8 cellular contexts compared by ENCODE assay signal in genomic region chr17:1713878-1714487, GRCh38. TPM values are rescaled to one million over a fixed set of nuclear protein-coding genes. Genes with fewer than 3 reads are reported as not detected.
A peak's percentile ranks its signal among the peaks of the same experiment; 100 is the strongest.
DNase-seq lines count a peak whose midpoint lies in the region; ATAC-seq and TF ChIP-seq lines count a peak whose summit lies in the region.

No MANE protein-coding gene starts in this region.

- H3K4me3 ChIP-seq in cardiac muscle cell, result peak overlapping the region; percentile 93
- H3K4me3 ChIP-seq in OCI-LY3 (ENCODE audit: low read length), result no peak overlapping the region
- peak overlapping the region in 56 of 59 donors; percentile 51 to 100 (median 93) for H3K4me3 ChIP-seq in dorsolateral prefrontal cortex

- no peak overlapping the region for H3K9ac ChIP-seq in OCI-LY3 (ENCODE audit: low read length)

- peaks cover 16 to 51% (median 41%) of the 10 kb centered on the region in 4 donors for H3K4me1 Mint-ChIP-seq in naive thymus-derived CD8-positive, alpha-beta T cell

- H3K27me3 Mint-ChIP-seq in naive thymus-derived CD8-positive, alpha-beta T cell, result peaks cover 0 to 16% (median 14%) of the 10 kb centered on the region in 5 donors

- H3K4me2 ChIP-seq in OCI-LY3 (ENCODE audit: low read length), result no peak overlapping the region

- peak overlapping the region; percentile 16 to 76 (median 59) for H3K4me3 Mint-ChIP-seq in naive thymus-derived CD8-positive, alpha-beta T cell

- H4K20me1 ChIP-seq in OCI-LY3 (ENCODE audit: insufficient read depth, low read length), result no peaks in the 10 kb centered on the region

- POLR2A ChIA-PET in naive thymus-derived CD8-positive, alpha-beta T cell (lab: Charles Lee), result interaction anchor here (0.6 to 2.5 kb wide), 5 partner anchors 10 to 96 kb away, joined by 3 to 11 read pairs (median 3); no protein-coding TSS in a partner anchor

- H3K9me3 Mint-ChIP-seq in naive thymus-derived CD8-positive, alpha-beta T cell, result no peaks in the 10 kb centered on the region

- peak overlapping the region in 5 of 10 donors; percentile 22 to 67 (median 47) for H3K27ac Mint-ChIP-seq in naive thymus-derived CD8-positive, alpha-beta T cell

- H3K4me1 ChIP-seq in cardiac muscle cell (ENCODE audit: low read depth) (peaks cover 10% of the 10 kb centered on the region), OCI-LY3 (ENCODE audit: low read length) (peaks cover 7% of the 10 kb centered on the region)

- H3K36me3 ChIP-seq in cardiac muscle cell (no peaks in the 10 kb centered on the region), OCI-LY3 (replicated peaks; ENCODE audit: low read depth, low read length) (no peaks in the 10 kb centered on the region)

- peak overlapping the region; percentile 97 for H3K27ac ChIP-seq in cardiac muscle cell
- no peak overlapping the region for H3K27ac ChIP-seq in OCI-LY3 (ENCODE audit: low read length)
- H3K27ac ChIP-seq in dorsolateral prefrontal cortex, result peak overlapping the region in 51 of 59 donors; percentile 22 to 100 (median 94)

- intact Hi-C loops in left cardiac atrium (cut with DNase I) (loop anchor here in 1 of 2 donors (5.0 kb wide), 1 partner anchor 42 kb away; no protein-coding TSS in a partner anchor), dorsolateral prefrontal cortex (cut with DNase I) (loop anchor here (2.0 to 10.0 kb wide), 3 partner anchors 31 to 149 kb away; partner anchors contain the start of gene PITPNA (in 1 of the 2))

- H3K27me3 ChIP-seq in cardiac muscle cell (no peaks in the 10 kb centered on the region), OCI-LY3 (ENCODE audit: low read depth, low read length) (no peaks in the 10 kb centered on the region), dorsolateral prefrontal cortex (no peaks in the 10 kb centered on the region)

- no peak overlapping the region for H2AFZ ChIP-seq in OCI-LY3 (ENCODE audit: low read depth, low read length)

- H3K9me3 ChIP-seq in cardiac muscle cell (ENCODE audit: low read depth) (no peaks in the 10 kb centered on the region), OCI-LY3 (ENCODE audit: insufficient read depth, low read length) (no peaks in the 10 kb centered on the region)

- TF ChIP-seq CTCF in cardiac muscle cell (IDR thresholded peaks at IDR 0.05; ENCODE audit: low read depth, low read length) (peak; percentile 43), OCI-LY3 (IDR thresholded peaks at IDR 0.05; ENCODE audit: low read depth, low read length) (peak; percentile 36), dorsolateral prefrontal cortex (IDR thresholded peaks at IDR 0.05 in 54 of 56, conservative IDR thresholded peaks at IDR 0.05 in 2 of 56; ENCODE audit: low read depth in 1 of 56, partially characterized antibody in 56 of 56) (peak in 16 of 56 donors; percentile 7 to 38 (median 20))

- no peaks in the 10 kb centered on the region for H3K36me3 Mint-ChIP-seq in naive thymus-derived CD8-positive, alpha-beta T cell

- H3K79me2 ChIP-seq in OCI-LY3 (ENCODE audit: low read length), result no peaks in the 10 kb centered on the region

- ATAC-seq in left cardiac atrium, result no peak
- ATAC-seq in naive thymus-derived CD8-positive, alpha-beta T cell, result no peak

- DNase-seq in cardiac muscle cell (ENCODE audit: low read depth in 1 of 2, low spot score in 1 of 2) (peak; percentile 61 to 70), left cardiac atrium (no peak), dorsolateral prefrontal cortex (peak in 1 of 10 donors; percentile 26), NOMO-1 (lab: John Stamatoyannopoulos, UW; ENCODE audit: unreplicated experiment in 2 of 2) (no peak), MV-4-11 (lab: John Stamatoyannopoulos, UW) (no peak)
- no peak for DNase-seq in naive thymus-derived CD8-positive, alpha-beta T cell
- no peak for DNase-seq in stimulated activated CD8-positive, alpha-beta memory T cell treated with anti-CD3 and anti-CD28 coated beads, Interleukin-4, amount 100 ng/mL, for 48 hours

RNA-seq across cellular contexts. Expression of gene TLCD2, which starts 3.8 kb away (rescaled TPM):
- total RNA-seq in cardiac muscle cell, result 2.1 and 3.1 TPM in 2 replicates
- polyA plus RNA-seq in cardiac muscle cell, result 0.89 and 1.4 TPM in 2 replicates
- total RNA-seq in left cardiac atrium, result 1 to 10 TPM; 3.7 to 6.0 TPM
- total RNA-seq in dorsolateral prefrontal cortex, result 1 to 10 TPM in 88 of 120 experiments, under 1 TPM in 32; 0.41 to 3.5 (median 1.3) TPM
- not detected for total RNA-seq in naive thymus-derived CD8-positive, alpha-beta T cell
- polyA plus RNA-seq in naive thymus-derived CD8-positive, alpha-beta T cell, result not detected

RNA-seq across cellular contexts. Expression of gene WDR81, which starts 10.5 kb away (rescaled TPM):
- total RNA-seq in cardiac muscle cell (14.2 and 23.1 TPM in 2 replicates), left cardiac atrium (10 to 100 TPM; 15.4 to 16.1 TPM), dorsolateral prefrontal cortex (10 to 100 TPM; 12.9 to 29.4 (median 19.8) TPM)
- polyA plus RNA-seq in cardiac muscle cell, result 7.4 and 9.5 TPM in 2 replicates
- 10 to 100 TPM; 48.2 to 50.7 TPM for total RNA-seq in naive thymus-derived CD8-positive, alpha-beta T cell
- 10 to 100 TPM in 1 of 3 donors, 1 to 10 TPM in 2; 6.8 to 20.6 (median 9.2) TPM for polyA plus RNA-seq in naive thymus-derived CD8-positive, alpha-beta T cell

RNA-seq across cellular contexts. Expression of gene SERPINF2, which starts 28.7 kb away (rescaled TPM):
- 2.2 TPM in 1 of 2 replicates, not detected in the other for total RNA-seq in cardiac muscle cell
- not detected in 2 replicates for polyA plus RNA-seq in cardiac muscle cell
- total RNA-seq in left cardiac atrium, result 1 to 10 TPM; 4.2 to 4.9 TPM
- total RNA-seq in dorsolateral prefrontal cortex, result 1 to 10 TPM in 115 of 120 experiments, under 1 TPM in 5; 0.48 to 7.8 (median 2.1) TPM
- total RNA-seq in naive thymus-derived CD8-positive, alpha-beta T cell, result 1 to 10 TPM in 1 of 2 experiments, under 1 TPM in 1; 0.85 to 1.5 TPM
- polyA plus RNA-seq in naive thymus-derived CD8-positive, alpha-beta T cell, result under 1 TPM in 2 of 3 donors, not detected in 1; 0.10 to 0.25 TPM

RNA-seq across cellular contexts. Expression of gene PRPF8, which starts 29.3 kb away (rescaled TPM):
- total RNA-seq in cardiac muscle cell, result 118 and 137 TPM in 2 replicates
- 170 and 182 TPM in 2 replicates for polyA plus RNA-seq in cardiac muscle cell
- total RNA-seq in left cardiac atrium, result 100 to 1,000 TPM; 136 to 181 TPM
- 100 to 1,000 TPM; 220 to 305 (median 265) TPM for total RNA-seq in dorsolateral prefrontal cortex
- 100 to 1,000 TPM; 523 to 532 TPM for total RNA-seq in naive thymus-derived CD8-positive, alpha-beta T cell
- polyA plus RNA-seq in naive thymus-derived CD8-positive, alpha-beta T cell, result 100 to 1,000 TPM; 133 to 227 (median 176) TPM

RNA-seq across cellular contexts. Expression of gene SERPINF1, which starts 47.9 kb away (rescaled TPM):
- 102 and 134 TPM in 2 replicates for total RNA-seq in cardiac muscle cell
- 73.1 and 109 TPM in 2 replicates for polyA plus RNA-seq in cardiac muscle cell
- 100 to 1,000 TPM; 252 to 407 TPM for total RNA-seq in left cardiac atrium
- total RNA-seq in dorsolateral prefrontal cortex, result 100 to 1,000 TPM in 32 of 120 experiments, 10 to 100 TPM in 88; 32.7 to 130 (median 83.9) TPM
- total RNA-seq in naive thymus-derived CD8-positive, alpha-beta T cell, result 10 to 100 TPM; 12.4 to 13.9 TPM
- polyA plus RNA-seq in naive thymus-derived CD8-positive, alpha-beta T cell, result 10 to 100 TPM in 2 of 3 donors, 1 to 10 TPM in 1; 8.0 to 32.4 (median 21.7) TPM

Comparison
In these comparisons a context has a peak if more than half of its experiments do, and no peak if none do; other contexts are left out.
1. DNase-seq: peak in cardiac muscle cell (2 of 2); none in left cardiac atrium (single experiment), naive thymus-derived CD8-positive, alpha-beta T cell (0 of 10), NOMO-1 (0 of 2), MV-4-11 (single experiment) and stimulated activated CD8-positive, alpha-beta memory T cell treated with anti-CD3 and anti-CD28 coated beads, Interleukin-4, amount 100 ng/mL, for 48 hours (single experiment).